8 cellular contexts compared by ENCODE assay signal in genomic region chr3:141105828-141106628, GRCh38. TPM values are rescaled to one million over a fixed set of nuclear protein-coding genes. Genes with fewer than 3 reads are reported as not detected.
DNase-seq lines count a peak whose midpoint lies in the region; ATAC-seq, FAIRE-seq and TF ChIP-seq lines count a peak whose summit lies in the region.

No MANE protein-coding gene starts in this region.

- intact Hi-C loops in GM12878 (cut with micrococcal nuclease; ENCODE audit: unreplicated experiment): loop anchor here (1.0 to 10.0 kb wide), 4 partner anchors 86 to 207 kb away; no protein-coding TSS in a partner anchor

- H3K36me3 ChIP-seq in CD4-positive, CD25-positive, alpha-beta regulatory T cell (ENCODE audit: control insufficient read depth, insufficient read depth, low read length): no peaks in the 10 kb centered on the region
- H3K36me3 ChIP-seq in GM12878 (ENCODE audit: control insufficient read depth in 2 of 2, insufficient read depth in 2 of 2, low read length in 1 of 2) (no peaks in the 10 kb centered on the region), iPS DF 6.9 (ENCODE audit: control insufficient read depth, insufficient read depth, low read length) (no peaks in the 10 kb centered on the region)

- in situ Hi-C loops in GM12878 (cut with MboI): loop anchor here (5.0 kb wide), 2 partner anchors 104 to 209 kb away; no protein-coding TSS in a partner anchor

- H3K4me1 ChIP-seq in CD4-positive, CD25-positive, alpha-beta regulatory T cell (ENCODE audit: control insufficient read depth, insufficient read depth, low read length, poor library complexity, severe bottlenecking): no peaks in the 10 kb centered on the region
- H3K4me1 ChIP-seq in GM12878 (ENCODE audit: control insufficient read depth, insufficient read depth, low read length) (no peaks in the 10 kb centered on the region), iPS DF 6.9 (ENCODE audit: control insufficient read depth, insufficient read depth, low read length) (peaks cover 6% of the 10 kb centered on the region; the same call in 1 of the 2 replicates)

- H3K4me3 Mint-ChIP-seq in CD4-positive, CD25-positive, alpha-beta regulatory T cell: no peak overlapping the region
- H3K4me3 Mint-ChIP-seq in T-helper 2 cell treated with Interferon-gamma antibody and Interleukin-4, amounts not matched to agents 5 μg/mL and 100 μg/mL, for 36 hours: no peak overlapping the region

- no TSS peak for BruUV-seq in GM12878 (replicated peaks; lab: Mats Ljungman, UMichigan)

- no peaks in the 10 kb centered on the region for H3K27me3 Mint-ChIP-seq in CD4-positive, CD25-positive, alpha-beta regulatory T cell
- peaks cover 5% of the 10 kb centered on the region for H3K27me3 Mint-ChIP-seq in T-helper 2 cell treated with Interferon-gamma antibody and Interleukin-4, amounts not matched to agents 5 μg/mL and 100 μg/mL, for 36 hours (ENCODE audit: low read depth)

- H3K36me3 Mint-ChIP-seq in CD4-positive, CD25-positive, alpha-beta regulatory T cell: no peaks in the 10 kb centered on the region
- H3K36me3 Mint-ChIP-seq in T-helper 2 cell treated with Interferon-gamma antibody and Interleukin-4, amounts not matched to agents 5 μg/mL and 100 μg/mL, for 36 hours (ENCODE audit: low read depth): no peaks in the 10 kb centered on the region

- SMC1A ChIA-PET in GM12878 (lab: Charles Lee; ENCODE audit: uncharacterized antibody, unreplicated experiment): interaction anchor here (0.6 to 1.4 kb wide), 6 partner anchors 89 to 450 kb away, joined by 3 to 13 read pairs (median 3); no protein-coding TSS in a partner anchor

- RAD21 ChIA-PET in GM12878 (lab: Charles Lee; ENCODE audit: unreplicated experiment): interaction anchor here (0.9 to 1.6 kb wide), 5 partner anchors 59 to 183 kb away, joined by 3 to 23 read pairs (median 3); no protein-coding TSS in a partner anchor

- no peaks in the 10 kb centered on the region for H3K79me2 ChIP-seq in GM12878 (ENCODE audit: control insufficient read depth, insufficient read depth, low read length)

- peak; percentile 98 for FAIRE-seq in GM12878 (lab: Jason Lieb, UNC)

- peaks cover 2% of the 10 kb centered on the region for H3K27me3 ChIP-seq in CD4-positive, CD25-positive, alpha-beta regulatory T cell (ENCODE audit: control insufficient read depth, insufficient read depth, low read length)
- H3K27me3 ChIP-seq in GM12878 (replicated peaks in 1 of 2; ENCODE audit: control insufficient read depth in 2 of 2, insufficient read depth in 2 of 2, low read length in 1 of 2): no peaks in the 10 kb centered on the region
- no peaks in the 10 kb centered on the region for H3K27me3 ChIP-seq in iPS DF 6.9 (ENCODE audit: control insufficient read depth, insufficient read depth, low read length)

- TF ChIP-seq EP300 in GM12878 (IDR thresholded peaks at IDR 0.05; ENCODE audit: borderline replicate concordance in 1 of 2, control insufficient read depth in 1 of 2, low read depth in 2 of 2, low read length in 2 of 2): no peak

- no peaks in the 10 kb centered on the region for H3K4me1 Mint-ChIP-seq in CD4-positive, CD25-positive, alpha-beta regulatory T cell
- H3K4me1 Mint-ChIP-seq in T-helper 2 cell treated with Interferon-gamma antibody and Interleukin-4, amounts not matched to agents 5 μg/mL and 100 μg/mL, for 36 hours (ENCODE audit: low read depth): no peaks in the 10 kb centered on the region

- H3K27ac ChIP-seq in CD4-positive, CD25-positive, alpha-beta regulatory T cell (ENCODE audit: insufficient read depth, low read length, poor library complexity, severe bottlenecking): no peak overlapping the region
- H3K27ac ChIP-seq in GM12878 (ENCODE audit: control insufficient read depth, insufficient read depth) (no peak overlapping the region), iPS DF 6.9 (ENCODE audit: low read length) (no peak overlapping the region)

- 5% methylated on average over 7 of the region's 7 CpGs for WGBS in GM12878 (ENCODE audit: insufficient coverage, insufficient replicate concordance, low lambda C conversion rate, missing lambda C conversion rate)
- no CpG with 5 or more reads among the region's 7 CpGs for WGBS in iPS DF 6.9 (ENCODE audit: insufficient coverage, insufficient read length)

- peak; percentile 33 to 38 for ATAC-seq in CD4-positive, CD25-positive, alpha-beta regulatory T cell (ENCODE audit: low read depth in 2 of 2)
- ATAC-seq in GM21786 (IDR thresholded peaks at IDR 0.05; ENCODE audit: unreplicated experiment) (peak; percentile 98), GM12878 (peak; percentile 81), HG03457 (IDR thresholded peaks at IDR 0.05; ENCODE audit: unreplicated experiment) (no peak)

- H3K27ac Mint-ChIP-seq in CD4-positive, CD25-positive, alpha-beta regulatory T cell: no peak overlapping the region
- H3K27ac Mint-ChIP-seq in T-helper 2 cell treated with Interferon-gamma antibody and Interleukin-4, amounts not matched to agents 5 μg/mL and 100 μg/mL, for 36 hours: no peak overlapping the region

- POLR2A ChIA-PET in GM12878 (lab: Charles Lee): no interaction called here

- TF ChIP-seq CTCF in GM12878 (IDR thresholded peaks at IDR 0.05 in 2 of 3, conservative IDR thresholded peaks at IDR 0.05 in 1 of 3; ENCODE audit: control insufficient read depth in 2 of 3, extremely low read depth in 1 of 3, insufficient read depth in 1 of 3, low read depth in 3 of 3, low read length in 3 of 3): peak; percentile 72 to 81 (median 74)

- peaks cover 0 to 2% of the 10 kb centered on the region in 2 experiments for H3K9me3 ChIP-seq in CD4-positive, CD25-positive, alpha-beta regulatory T cell (ENCODE audit: control insufficient read depth in 2 of 2, low read length in 2 of 2)
- H3K9me3 ChIP-seq in GM12878 (replicated peaks; ENCODE audit: control insufficient read depth, insufficient read depth, low read length): no peaks in the 10 kb centered on the region
- no peaks in the 10 kb centered on the region for H3K9me3 ChIP-seq in iPS DF 6.9 (ENCODE audit: control insufficient read depth, insufficient read depth, low read length)

- no peak overlapping the region for H3K9ac ChIP-seq in GM12878 (ENCODE audit: control insufficient read depth, insufficient read depth, low read length)

- TF ChIP-seq RAD21 in GM12878 (IDR thresholded peaks at IDR 0.05; ENCODE audit: insufficient read depth, low read depth, low read length): peak; percentile 73

- H3K9me3 Mint-ChIP-seq in CD4-positive, CD25-positive, alpha-beta regulatory T cell: peaks cover 0 to 5% (median 0%) of the 10 kb centered on the region in 7 donors
- H3K9me3 Mint-ChIP-seq in T-helper 2 cell treated with Interferon-gamma antibody and Interleukin-4, amounts not matched to agents 5 μg/mL and 100 μg/mL, for 36 hours: no peaks in the 10 kb centered on the region

- H3K4me3 ChIP-seq in CD4-positive, CD25-positive, alpha-beta regulatory T cell (ENCODE audit: low read depth, low read length): no peak overlapping the region
- no peak overlapping the region for H3K4me3 ChIP-seq in GM12878
- H3K4me3 ChIP-seq in iPS DF 6.9 (ENCODE audit: low read length): no peak overlapping the region

- CTCF ChIA-PET in GM12878 (lab: Yijun Ruan, JAX): interaction anchor here (0.6 to 2.0 kb wide), 25 partner anchors 9 to 209 kb away, joined by 3 to 17 read pairs (median 4); no protein-coding TSS in a partner anchor

- H2AFZ ChIP-seq in GM12878 (ENCODE audit: control insufficient read depth, low read depth, low read length): no peak overlapping the region

- peak; percentile 21 to 80 (median 45) for DNase-seq in CD4-positive, CD25-positive, alpha-beta regulatory T cell
- DNase-seq in NCI-H1930 (lab: John Stamatoyannopoulos, UW) (peak; percentile 8 to 38), GM12878 (ENCODE audit: low read depth, low spot score) (peak; percentile 20), iPS DF 6.9 (ENCODE audit: low read depth, low spot score) (peak; percentile 86)
- peak; percentile 42 for DNase-seq in T-helper 2 cell treated with Interferon-gamma antibody and Interleukin-4, amounts not matched to agents 5 μg/mL and 100 μg/mL, for 36 hours (ENCODE audit: low spot score)
- peak; percentile 36 for DNase-seq in stimulated activated CD4-positive, alpha-beta T cell treated with anti-CD3 and anti-CD28 coated beads, Interleukin-12 subunit alpha, Interleukin-12 subunit beta, amount 100 ng/mL, for 4 hours

- no peak overlapping the region for H3K4me2 ChIP-seq in GM12878 (ENCODE audit: control insufficient read depth, insufficient read depth)

- no peak for TF ChIP-seq POLR2A in GM12878 (IDR thresholded peaks at IDR 0.05; ENCODE audit: low read depth, low read length)

- H4K20me1 ChIP-seq in GM12878 (ENCODE audit: control insufficient read depth, insufficient read depth): no peaks in the 10 kb centered on the region

TF ChIP-seq in GM12878, 131 proteins besides CTCF, POLR2A, EP300 and RAD21:
- TF ChIP-seq RUNX3 (IDR thresholded peaks at IDR 0.05; ENCODE audit: low read length): peak; percentile 29; the same call in 1 of the 2 replicates
- TF ChIP-seq ZNF384 (IDR thresholded peaks at IDR 0.05; ENCODE audit: borderline replicate concordance, low read depth, low read length): no peak
- peak; percentile 96 for TF ChIP-seq POU2F2 (IDR thresholded peaks at IDR 0.05; ENCODE audit: borderline replicate concordance, low read depth, low read length)
- peak; percentile 70; the same call in 1 of the 2 replicates for TF ChIP-seq YY1 (IDR thresholded peaks at IDR 0.05; ENCODE audit: low read depth, low read length)
- TF ChIP-seq SMC3 (IDR thresholded peaks at IDR 0.05; ENCODE audit: borderline replicate concordance, low read length): peak; percentile 80
TF ChIP-seq in GM12878: peak in this region for 4.

RNA-seq across cellular contexts. Expression of gene SPSB4, which starts 54.9 kb away (rescaled TPM):
- total RNA-seq in CD4-positive, CD25-positive, alpha-beta regulatory T cell: not detected
- not detected for polyA plus RNA-seq in CD4-positive, CD25-positive, alpha-beta regulatory T cell
- total RNA-seq in GM12878 (2013; cell fraction: nucleolus; rRNA removed): not detected in 2 replicates
- total RNA-seq in GM12878 (2014; rRNA removed) (not detected in 2 replicates), GM12878 (2014; rRNA removed; fragmentation: Illumina TruSeq; extraction: Trizol) (not detected in 2 replicates), GM12878 (2021) (not detected in 2 replicates)
- not detected for polyA plus RNA-seq in GM12878 (2011; ENCODE audit: low read depth)
- polyA plus RNA-seq in GM12878 (2011; rRNA removed) (not detected in 2 replicates), GM12878 (2014; fragmentation: Illumina TruSeq; extraction: Trizol) (not detected in 2 replicates), GM12878 (2014; fragmentation: Nextera tagmentation; extraction: Ambion mirVana) (not detected), GM12878 (2014; rRNA removed) (not detected in 2 replicates), GM12878 (2016; fragmentation: Nextera tagmentation; extraction: Ambion mirVana) (not detected)
- polyA plus RNA-seq in GM12878 (2011; cell fraction: cytosol; rRNA removed): not detected in 2 replicates
- polyA plus RNA-seq in GM12878 (2011; cell fraction: nucleus; rRNA removed): not detected in 2 replicates
- not detected in 2 replicates for polyA plus RNA-seq in GM12878 (2012)
- polyA minus RNA-seq in GM12878 (2011; rRNA and poly(A)+ RNA removed): not detected in 2 replicates
- not detected in 2 replicates for polyA minus RNA-seq in GM12878 (2011; cell fraction: cytosol; rRNA and poly(A)+ RNA removed)
- not detected in 2 replicates for polyA minus RNA-seq in GM12878 (2011; cell fraction: nucleus; rRNA and poly(A)+ RNA removed)

Comparison
In these comparisons a context has a peak if more than half of its experiments do, and no peak if none do; other contexts are left out.
1. DNase-seq: peak in every context shown above with its lines; median percentile 86 in iPS DF 6.9; 45 in CD4-positive, CD25-positive, alpha-beta regulatory T cell; 42 in T-helper 2 cell treated with Interferon-gamma antibody and Interleukin-4, amounts not matched to agents 5 μg/mL and 100 μg/mL, for 36 hours; 36 in stimulated activated CD4-positive, alpha-beta T cell treated with anti-CD3 and anti-CD28 coated beads, Interleukin-12 subunit alpha, Interleukin-12 subunit beta, amount 100 ng/mL, for 4 hours; 23 in NCI-H1930; 20 in GM12878.